ENCODE assay signal across 9 cellular contexts in the genomic region with DNA sequence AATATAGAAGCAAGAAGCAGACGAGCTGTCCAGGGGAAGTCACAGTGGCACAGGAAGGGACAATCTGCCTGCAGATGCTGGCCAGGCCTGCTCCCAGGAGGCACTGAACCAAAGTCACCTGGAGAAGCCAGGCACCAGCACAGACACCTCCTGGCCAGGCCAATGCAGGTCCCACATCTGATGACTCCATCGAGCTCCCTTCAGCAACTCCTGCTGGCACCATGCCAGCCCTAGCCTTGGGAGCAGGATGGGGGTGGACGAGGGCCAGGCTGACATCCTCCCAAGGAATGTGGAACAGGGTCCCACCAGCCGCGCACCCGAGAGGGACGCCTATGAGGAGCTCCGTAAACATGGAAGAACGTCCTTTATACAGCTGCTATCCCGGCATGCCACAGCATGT. TPM values are rescaled to one million over a fixed set of nuclear protein-coding genes. Genes with fewer than 3 reads are reported as not detected.
DNase-seq lines count a peak whose midpoint lies in the region; ATAC-seq, FAIRE-seq and TF ChIP-seq lines count a peak whose summit lies in the region.
"Had no signal": no experiment of that assay in that cellular context is flagged by ENCODE, and none has a peak within 500 bp of the region (broad histone marks: within the 10 kb centered on the region; RNA-seq: fewer than 3 reads in every experiment).

No MANE protein-coding gene starts in this region.

- POLR2A ChIA-PET in A549 (lab: Yijun Ruan, JAX), result no interaction called here
- POLR2A ChIA-PET in RWPE1 (lab: Yijun Ruan, JAX; ENCODE audit: low non-redundant PET), result no interaction called here

- no peak for TF ChIP-seq CTCF in A549 (IDR thresholded peaks at IDR 0.05)
- TF ChIP-seq CTCF in RWPE1 (conservative IDR thresholded peaks at IDR 0.05; ENCODE audit: low read depth), result no peak
- no peak for TF ChIP-seq CTCF in omental fat pad (IDR thresholded peaks at IDR 0.05)
- no peak for TF ChIP-seq CTCF in progenitor cell of endocrine pancreas (IDR thresholded peaks at IDR 0.05; ENCODE audit: unreplicated experiment)

- CTCF ChIA-PET in A549 (lab: Yijun Ruan, JAX), result interaction anchor here (0.6 to 11.5 kb wide), 8 partner anchors 9 to 482 kb away, joined by 3 to 168 read pairs (median 4); no protein-coding TSS in a partner anchor
- CTCF ChIA-PET in RWPE1 (lab: Yijun Ruan, JAX), result interaction anchor here (0.6 to 3.7 kb wide), 4 partner anchors 8 to 453 kb away, joined by 3 to 48 read pairs (median 6); no protein-coding TSS in a partner anchor

- H3K4me1 ChIP-seq in A549, result peaks cover 29% of the 10 kb centered on the region

- intact Hi-C loops in posterior cingulate gyrus (cut with DNase I), result no loop called here

- H3K4me2 ChIP-seq in A549, result peak overlapping the region; percentile 41; the same call in 2 of the 3 replicates

- no peaks in the 10 kb centered on the region for H3K9me3 Mint-ChIP-seq in progenitor cell of endocrine pancreas (ENCODE audit: low read depth)

- FAIRE-seq in A549 (lab: Jason Lieb, UNC), result no peak

- no peak for ATAC-seq in A549
- peak; percentile 24 for ATAC-seq in omental fat pad (ENCODE audit: low FRiP score)
- ATAC-seq in GM21717 (IDR thresholded peaks at IDR 0.05; ENCODE audit: unreplicated experiment), result no peak

- no peak for TF ChIP-seq RAD21 in A549 (conservative IDR thresholded peaks at IDR 0.05 in 1 of 2, IDR thresholded peaks at IDR 0.05 in 1 of 2)

- no peak for TF ChIP-seq POLR2A in A549 (IDR thresholded peaks at IDR 0.05; ENCODE audit: low read length)

- no peaks in the 10 kb centered on the region for H3K27me3 Mint-ChIP-seq in progenitor cell of endocrine pancreas

- no peak for TF ChIP-seq EP300 in A549 (IDR thresholded peaks at IDR 0.05)

- 33% methylated on average over 1 of the region's 10 CpGs for WGBS in A549 (ENCODE audit: missing lambda C conversion rate)

- H3K4me3 ChIP-seq in A549, result no peak overlapping the region

- no peak for DNase-seq in A549 (ENCODE audit: low read depth in 1 of 2, low spot score in 1 of 2)
- DNase-seq in RWPE1 (ENCODE audit: low spot score), result peak; percentile 72
- DNase-seq in fibroblast of gingiva (ENCODE audit: low read depth), result peak; percentile 37
- DNase-seq in omental fat pad (ENCODE audit: low spot score), result peak; percentile 75
- no peak for DNase-seq in progenitor cell of endocrine pancreas (ENCODE audit: low spot score, unreplicated experiment)
- DNase-seq in posterior cingulate gyrus, result no peak
- no peak for DNase-seq in H4 (ENCODE audit: low spot score)
- DNase-seq: Kasumi-1 had no signal

- H3K4me1 Mint-ChIP-seq in progenitor cell of endocrine pancreas (ENCODE audit: low read depth), result peaks cover 1% of the 10 kb centered on the region

- peaks cover 21% of the 10 kb centered on the region for H3K36me3 Mint-ChIP-seq in progenitor cell of endocrine pancreas (ENCODE audit: insufficient read depth)

- H3K27ac Mint-ChIP-seq in progenitor cell of endocrine pancreas, result no peak overlapping the region

- no peaks in the 10 kb centered on the region for H3K9me3 ChIP-seq in A549

- H3K4me3 Mint-ChIP-seq in progenitor cell of endocrine pancreas (ENCODE audit: low read depth), result no peak overlapping the region

- H3K27ac ChIP-seq in A549, result peak overlapping the region; percentile 24 to 72; a peak in 2 of 6 replicates
- peak overlapping the region; percentile 93 for H3K27ac ChIP-seq in RWPE1

TF ChIP-seq in A549, 52 proteins besides CTCF, POLR2A, EP300 and RAD21 (continues in another document):
- TF ChIP-seq RNF2 (IDR thresholded peaks at IDR 0.05; ENCODE audit: borderline replicate concordance, low read depth) (no peak), HEYL (CRISPR knock-in tag; IDR thresholded peaks at IDR 0.05) (no peak), HOXB13 (CRISPR knock-in tag; IDR thresholded peaks at IDR 0.05; ENCODE audit: low read depth) (no peak), TFCP2L1 (CRISPR knock-in tag; IDR thresholded peaks at IDR 0.05) (no peak), ZNF302 (CRISPR knock-in tag; IDR thresholded peaks at IDR 0.05) (no peak), CHD2 (IDR thresholded peaks at IDR 0.05; ENCODE audit: low read length, partially characterized antibody) (no peak), POLR2AphosphoS2 (conservative IDR thresholded peaks at IDR 0.05; ENCODE audit: low read length) (no peak), HDAC2 (IDR thresholded peaks at IDR 0.05) (no peak), NFE2L2 (conservative IDR thresholded peaks at IDR 0.05; ENCODE audit: low read length) (no peak), RFX5 (IDR thresholded peaks at IDR 0.05) (no peak)
- TF ChIP-seq, protein P1, sequence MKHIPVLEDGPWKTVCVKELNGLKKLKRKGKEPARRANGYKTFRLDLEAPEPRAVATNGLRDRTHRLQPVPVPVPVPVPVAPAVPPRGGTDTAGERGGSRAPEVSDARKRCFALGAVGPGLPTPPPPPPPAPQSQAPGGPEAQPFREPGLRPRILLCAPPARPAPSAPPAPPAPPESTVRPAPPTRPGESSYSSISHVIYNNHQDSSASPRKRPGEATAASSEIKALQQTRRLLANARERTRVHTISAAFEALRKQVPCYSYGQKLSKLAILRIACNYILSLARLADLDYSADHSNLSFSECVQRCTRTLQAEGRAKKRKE (CRISPR knock-in tag; IDR thresholded peaks at IDR 0.05; ENCODE audit: low read depth), result no peak
- TF ChIP-seq, protein P2, sequence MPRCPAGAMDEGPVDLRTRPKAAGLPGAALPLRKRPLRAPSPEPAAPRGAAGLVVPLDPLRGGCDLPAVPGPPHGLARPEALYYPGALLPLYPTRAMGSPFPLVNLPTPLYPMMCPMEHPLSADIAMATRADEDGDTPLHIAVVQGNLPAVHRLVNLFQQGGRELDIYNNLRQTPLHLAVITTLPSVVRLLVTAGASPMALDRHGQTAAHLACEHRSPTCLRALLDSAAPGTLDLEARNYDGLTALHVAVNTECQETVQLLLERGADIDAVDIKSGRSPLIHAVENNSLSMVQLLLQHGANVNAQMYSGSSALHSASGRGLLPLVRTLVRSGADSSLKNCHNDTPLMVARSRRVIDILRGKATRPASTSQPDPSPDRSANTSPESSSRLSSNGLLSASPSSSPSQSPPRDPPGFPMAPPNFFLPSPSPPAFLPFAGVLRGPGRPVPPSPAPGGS (IDR thresholded peaks at IDR 0.05), result no peak
- TF ChIP-seq, protein P3, sequence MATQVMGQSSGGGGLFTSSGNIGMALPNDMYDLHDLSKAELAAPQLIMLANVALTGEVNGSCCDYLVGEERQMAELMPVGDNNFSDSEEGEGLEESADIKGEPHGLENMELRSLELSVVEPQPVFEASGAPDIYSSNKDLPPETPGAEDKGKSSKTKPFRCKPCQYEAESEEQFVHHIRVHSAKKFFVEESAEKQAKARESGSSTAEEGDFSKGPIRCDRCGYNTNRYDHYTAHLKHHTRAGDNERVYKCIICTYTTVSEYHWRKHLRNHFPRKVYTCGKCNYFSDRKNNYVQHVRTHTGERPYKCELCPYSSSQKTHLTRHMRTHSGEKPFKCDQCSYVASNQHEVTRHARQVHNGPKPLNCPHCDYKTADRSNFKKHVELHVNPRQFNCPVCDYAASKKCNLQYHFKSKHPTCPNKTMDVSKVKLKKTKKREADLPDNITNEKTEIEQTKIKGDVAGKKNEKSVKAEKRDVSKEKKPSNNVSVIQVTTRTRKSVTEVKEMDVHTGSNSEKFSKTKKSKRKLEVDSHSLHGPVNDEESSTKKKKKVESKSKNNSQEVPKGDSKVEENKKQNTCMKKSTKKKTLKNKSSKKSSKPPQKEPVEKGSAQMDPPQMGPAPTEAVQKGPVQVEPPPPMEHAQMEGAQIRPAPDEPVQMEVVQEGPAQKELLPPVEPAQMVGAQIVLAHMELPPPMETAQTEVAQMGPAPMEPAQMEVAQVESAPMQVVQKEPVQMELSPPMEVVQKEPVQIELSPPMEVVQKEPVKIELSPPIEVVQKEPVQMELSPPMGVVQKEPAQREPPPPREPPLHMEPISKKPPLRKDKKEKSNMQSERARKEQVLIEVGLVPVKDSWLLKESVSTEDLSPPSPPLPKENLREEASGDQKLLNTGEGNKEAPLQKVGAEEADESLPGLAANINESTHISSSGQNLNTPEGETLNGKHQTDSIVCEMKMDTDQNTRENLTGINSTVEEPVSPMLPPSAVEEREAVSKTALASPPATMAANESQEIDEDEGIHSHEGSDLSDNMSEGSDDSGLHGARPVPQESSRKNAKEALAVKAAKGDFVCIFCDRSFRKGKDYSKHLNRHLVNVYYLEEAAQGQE (IDR thresholded peaks at IDR 0.05), result no peak
- TF ChIP-seq, protein P4, sequence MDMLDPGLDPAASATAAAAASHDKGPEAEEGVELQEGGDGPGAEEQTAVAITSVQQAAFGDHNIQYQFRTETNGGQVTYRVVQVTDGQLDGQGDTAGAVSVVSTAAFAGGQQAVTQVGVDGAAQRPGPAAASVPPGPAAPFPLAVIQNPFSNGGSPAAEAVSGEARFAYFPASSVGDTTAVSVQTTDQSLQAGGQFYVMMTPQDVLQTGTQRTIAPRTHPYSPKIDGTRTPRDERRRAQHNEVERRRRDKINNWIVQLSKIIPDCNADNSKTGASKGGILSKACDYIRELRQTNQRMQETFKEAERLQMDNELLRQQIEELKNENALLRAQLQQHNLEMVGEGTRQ (IDR thresholded peaks at IDR 0.05), result no peak

RNA-seq across cellular contexts. Expression of a gene that starts 22.4 kb away (rescaled TPM):
- 17.6 and 18.0 TPM in 2 replicates for polyA plus RNA-seq in A549 (2011; rRNA removed)
- 43.0 and 56.5 TPM in 2 replicates for polyA plus RNA-seq in A549 (2012; cell fraction: cytosol; rRNA removed)
- polyA plus RNA-seq in A549 (2012; cell fraction: nucleus; rRNA removed), result 199 and 307 TPM in 2 replicates
- 48.5 to 71.0 TPM (median 60.7 TPM) in 3 replicates for polyA plus RNA-seq in A549 (2017; fragmentation: RNase III; extraction: RNeasy Plus Mini Kit Qiagen cat#74134 plus additional on column Dnase treatment)
- 17.4 and 29.8 TPM in 2 replicates for polyA minus RNA-seq in A549 (2011; rRNA and poly(A)+ RNA removed)
- total RNA-seq in omental fat pad, result 10 to 100 TPM; 20.0 to 36.7 (median 29.8) TPM
- total RNA-seq in progenitor cell of endocrine pancreas, result 234 TPM in 2 replicates
- total RNA-seq in H4 (2014; rRNA removed; shearing (Covaris generic)), result 0.33 and 0.45 TPM in 2 replicates

RNA-seq across cellular contexts. Expression of a gene that starts 41.1 kb away (rescaled TPM):
- polyA plus RNA-seq in A549 (2011; rRNA removed) (5.4 and 6.9 TPM in 2 replicates), A549 (2017; fragmentation: RNase III; extraction: RNeasy Plus Mini Kit Qiagen cat#74134 plus additional on column Dnase treatment) (37.8 to 43.2 TPM (median 41.5 TPM) in 3 replicates)
- 28.5 and 47.8 TPM in 2 replicates for polyA plus RNA-seq in A549 (2012; cell fraction: cytosol; rRNA removed)
- 69.4 and 124 TPM in 2 replicates for polyA plus RNA-seq in A549 (2012; cell fraction: nucleus; rRNA removed)
- polyA minus RNA-seq in A549 (2011; rRNA and poly(A)+ RNA removed), result 5.0 and 10.7 TPM in 2 replicates
- total RNA-seq in omental fat pad (10 to 100 TPM; 29.9 to 62.9 (median 43.7) TPM), progenitor cell of endocrine pancreas (57.7 and 61.8 TPM in 2 replicates)
- 44.6 and 60.9 TPM in 2 replicates for total RNA-seq in H4 (2014; rRNA removed; shearing (Covaris generic))

Comparison
In these comparisons a context has a peak if more than half of its experiments do, and no peak if none do; other contexts are left out.
1. DNase-seq: peak in RWPE1 (single experiment), fibroblast of gingiva (single experiment) and omental fat pad (single experiment); none in A549 (0 of 2), progenitor cell of endocrine pancreas (single experiment), posterior cingulate gyrus (0 of 10) and H4 (single experiment).
2. RNA of a gene that starts 22.4 kb away (total RNA-seq): 234 TPM in progenitor cell of endocrine pancreas and 20.0 to 36.7 TPM in omental fat pad; 0.33 to 0.45 TPM in H4; every median in the first group is over 10 times any median in the second.